In genomic region chr1:46176211-46176865, GRCh38 we compare ENCODE assay signal across 1 cellular context.
TF ChIP-seq lines count a peak whose summit lies in the region.

Gene P3R3URF (minus strand): TSS chr1:46176488. CDS start chr1:46176471, 17 bp downstream.

TF ChIP-seq in IMR-90, 13 proteins besides CTCF, POLR2A, EP300 and RAD21 (continued from another document):
- TF ChIP-seq, protein P1, sequence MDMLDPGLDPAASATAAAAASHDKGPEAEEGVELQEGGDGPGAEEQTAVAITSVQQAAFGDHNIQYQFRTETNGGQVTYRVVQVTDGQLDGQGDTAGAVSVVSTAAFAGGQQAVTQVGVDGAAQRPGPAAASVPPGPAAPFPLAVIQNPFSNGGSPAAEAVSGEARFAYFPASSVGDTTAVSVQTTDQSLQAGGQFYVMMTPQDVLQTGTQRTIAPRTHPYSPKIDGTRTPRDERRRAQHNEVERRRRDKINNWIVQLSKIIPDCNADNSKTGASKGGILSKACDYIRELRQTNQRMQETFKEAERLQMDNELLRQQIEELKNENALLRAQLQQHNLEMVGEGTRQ (IDR thresholded peaks at IDR 0.05; ENCODE audit: low read depth, low read length): no peak
- no peak for TF ChIP-seq RCOR1 (IDR thresholded peaks at IDR 0.05; ENCODE audit: insufficient replicate concordance, low read length)
- TF ChIP-seq CEBPB (IDR thresholded peaks at IDR 0.05; ENCODE audit: low read depth, low read length): no peak
- TF ChIP-seq CHD1 (IDR thresholded peaks at IDR 0.05; ENCODE audit: low read depth, low read length): no peak
- no peak for TF ChIP-seq FOS (IDR thresholded peaks at IDR 0.05; ENCODE audit: low read depth, low read length)
- no peak for TF ChIP-seq NFE2L2 (IDR thresholded peaks at IDR 0.05; ENCODE audit: low read depth, low read length)
- TF ChIP-seq MXI1 (IDR thresholded peaks at IDR 0.05; ENCODE audit: borderline replicate concordance, low read depth, low read length): no peak
- no peak for TF ChIP-seq MAFK (IDR thresholded peaks at IDR 0.05; ENCODE audit: low read depth, low read length)
- no peak for TF ChIP-seq ELK1 (IDR thresholded peaks at IDR 0.05; ENCODE audit: borderline replicate concordance, low read depth, low read length)
- TF ChIP-seq MAZ (IDR thresholded peaks at IDR 0.05; ENCODE audit: borderline replicate concordance, low read depth, low read length): no peak
